Comparison of ENCODE assay signal across 10 cellular contexts in genomic region chr5:140246378-140247122, GRCh38. TPM values are rescaled to one million over a fixed set of nuclear protein-coding genes. Genes with fewer than 3 reads are reported as not detected.
A peak's percentile ranks its signal among the peaks of the same experiment; 100 is the strongest.
DNase-seq lines count a peak whose midpoint lies in the region; ATAC-seq and TF ChIP-seq lines count a peak whose summit lies in the region.
"Had no signal": no experiment of that assay in that cellular context is flagged by ENCODE, and none has a peak within 500 bp of the region (broad histone marks: within the 10 kb centered on the region; RNA-seq: fewer than 3 reads in every experiment).

No MANE protein-coding gene starts in this region.

- no peaks in the 10 kb centered on the region for H3K9me3 Mint-ChIP-seq in WTC11
- H3K9me3 Mint-ChIP-seq in glutamatergic neuron (ENCODE audit: unreplicated experiment) = peaks cover 15% of the 10 kb centered on the region
- H3K9me3 Mint-ChIP-seq in activated CD4-positive, alpha-beta memory T cell treated with anti-CD3 and anti-CD28 coated beads for 36 hours = no peaks in the 10 kb centered on the region
- H3K9me3 Mint-ChIP-seq: stimulated activated naive B cell treated with anti-CD40 and anti-IgM and Interleukin-4, amounts not matched to agents 10 μg/mL and 1 μg/mL and 100 μg/mL, for 72 hours had no signal

- H3K27me3 Mint-ChIP-seq in WTC11 (ENCODE audit: low read depth) (no peaks in the 10 kb centered on the region), glutamatergic neuron (ENCODE audit: unreplicated experiment) (peaks cover 17% of the 10 kb centered on the region)
- no peaks in the 10 kb centered on the region for H3K27me3 Mint-ChIP-seq in activated CD4-positive, alpha-beta memory T cell treated with anti-CD3 and anti-CD28 coated beads for 36 hours
- H3K27me3 Mint-ChIP-seq: stimulated activated naive B cell treated with anti-CD40 and anti-IgM and Interleukin-4, amounts not matched to agents 10 μg/mL and 1 μg/mL and 100 μg/mL, for 72 hours had no signal

- CTCF ChIA-PET in WTC11 (lab: Charles Lee) = interaction anchor here (1.0 to 11.7 kb wide), 8 partner anchors 14 to 126 kb away, joined by 4 to 621 read pairs (median 36); partner anchors contain the start of genes HBEGF, PFDN1 and SLC4A9
- CTCF ChIA-PET in activated CD4-positive, alpha-beta memory T cell treated with anti-CD3 and anti-CD28 coated beads for 36 hours (lab: Charles Lee) = interaction anchor here (0.6 to 14.1 kb wide), 7 partner anchors 7 to 117 kb away, joined by 3 to 744 read pairs (median 29); partner anchors contain the start of genes HBEGF, PFDN1 and SLC4A9

- DNase-seq in DMS 273 (lab: John Stamatoyannopoulos, UW; ENCODE audit: unreplicated experiment) = peak; percentile 50
- DNase-seq in WTC11 (ENCODE audit: low spot score) = no peak
- no peak for DNase-seq in glutamatergic neuron
- DNase-seq in pons (ENCODE audit: low spot score) = peak; percentile 78
- DNase-seq in NCI-H2196 treated with DMSO at 0.1 percent for 48 hours (lab: John Stamatoyannopoulos, UW; ENCODE audit: unreplicated experiment) = no peak
- DNase-seq in ecto neural progenitor cell (ENCODE audit: low spot score) = no peak
- no peak for DNase-seq in SKM-1 (lab: John Stamatoyannopoulos, UW; ENCODE audit: unreplicated experiment)
- DNase-seq in activated CD4-positive, alpha-beta memory T cell treated with anti-CD3 and anti-CD28 coated beads for 36 hours = no peak
- DNase-seq: activated T-cell treated with anti-CD3 and anti-CD28 coated beads for 4 hours; stimulated activated naive B cell treated with anti-CD40 and anti-IgM and Interleukin-4, amounts not matched to agents 10 μg/mL and 1 μg/mL and 100 μg/mL, for 72 hours had no signal

- H3K36me3 Mint-ChIP-seq in WTC11 (peaks cover 20% of the 10 kb centered on the region; the same call in 1 of the 2 replicates), glutamatergic neuron (ENCODE audit: unreplicated experiment) (peaks cover 4% of the 10 kb centered on the region)
- H3K36me3 Mint-ChIP-seq in activated CD4-positive, alpha-beta memory T cell treated with anti-CD3 and anti-CD28 coated beads for 36 hours = peaks cover 13% of the 10 kb centered on the region

- intact Hi-C loops in activated CD4-positive, alpha-beta memory T cell treated with anti-CD3 and anti-CD28 coated beads for 36 hours (cut with micrococcal nuclease) = no loop called here

- TF ChIP-seq CTCF in WTC11 (IDR thresholded peaks at IDR 0.05) (no peak), glutamatergic neuron (IDR thresholded peaks at IDR 0.05; ENCODE audit: partially characterized antibody, unreplicated experiment) (no peak)

- H3K4me1 Mint-ChIP-seq in WTC11 = peaks cover 35% of the 10 kb centered on the region
- H3K4me1 Mint-ChIP-seq in glutamatergic neuron (ENCODE audit: low read depth, unreplicated experiment) = peaks cover 37% of the 10 kb centered on the region
- peaks cover 35% of the 10 kb centered on the region for H3K4me1 Mint-ChIP-seq in activated CD4-positive, alpha-beta memory T cell treated with anti-CD3 and anti-CD28 coated beads for 36 hours (ENCODE audit: low read depth)

- ATAC-seq in WTC11 = no peak
- ATAC-seq: stimulated activated naive B cell treated with anti-CD40 and anti-IgM and Interleukin-4, amounts not matched to agents 10 μg/mL and 1 μg/mL and 100 μg/mL, for 72 hours had no signal

- H3K4me3 Mint-ChIP-seq in WTC11 = no peak overlapping the region
- H3K4me3 Mint-ChIP-seq in glutamatergic neuron (ENCODE audit: unreplicated experiment) = peak overlapping the region; percentile 59
- no peak overlapping the region for H3K4me3 Mint-ChIP-seq in activated CD4-positive, alpha-beta memory T cell treated with anti-CD3 and anti-CD28 coated beads for 36 hours
- H3K4me3 Mint-ChIP-seq: stimulated activated naive B cell treated with anti-CD40 and anti-IgM and Interleukin-4, amounts not matched to agents 10 μg/mL and 1 μg/mL and 100 μg/mL, for 72 hours had no signal

- POLR2A ChIA-PET in WTC11 (lab: Charles Lee) = interaction anchor here (2.8 kb wide), 1 partner anchor 100 kb away, joined by 28 read pairs; the partner anchor contains the start of gene HBEGF
- POLR2A ChIA-PET in activated CD4-positive, alpha-beta memory T cell treated with anti-CD3 and anti-CD28 coated beads for 36 hours (lab: Charles Lee) = no interaction called here

- H3K27ac Mint-ChIP-seq in WTC11 = peak overlapping the region; percentile 86
- H3K27ac Mint-ChIP-seq in glutamatergic neuron (ENCODE audit: unreplicated experiment) = peak overlapping the region; percentile 85
- H3K27ac Mint-ChIP-seq in activated CD4-positive, alpha-beta memory T cell treated with anti-CD3 and anti-CD28 coated beads for 36 hours = no peak overlapping the region
- H3K27ac Mint-ChIP-seq: stimulated activated naive B cell treated with anti-CD40 and anti-IgM and Interleukin-4, amounts not matched to agents 10 μg/mL and 1 μg/mL and 100 μg/mL, for 72 hours had no signal

TF ChIP-seq in WTC11, 78 proteins besides CTCF, POLR2A, EP300 and RAD21 (continues in another document):
- TF ChIP-seq ERG (CRISPR knock-in tag; IDR thresholded peaks at IDR 0.05) (no peak), GRHL2 (CRISPR knock-in tag; IDR thresholded peaks at IDR 0.05; ENCODE audit: insufficient replicate concordance, severe bottlenecking) (no peak), IRF2 (CRISPR knock-in tag; IDR thresholded peaks at IDR 0.05; ENCODE audit: borderline replicate concordance, low read depth) (no peak), ATF6 (CRISPR knock-in tag; IDR thresholded peaks at IDR 0.05) (no peak), ZMAT4 (CRISPR knock-in tag; IDR thresholded peaks at IDR 0.05) (no peak), ZBTB43 (CRISPR knock-in tag; IDR thresholded peaks at IDR 0.05) (no peak), SP1 (CRISPR knock-in tag; conservative IDR thresholded peaks at IDR 0.05) (no peak), PRRX2 (CRISPR knock-in tag; IDR thresholded peaks at IDR 0.05) (no peak), IRF1 (CRISPR knock-in tag; IDR thresholded peaks at IDR 0.05) (no peak)

RNA-seq across cellular contexts. Expression of gene PFDN1, which starts 56.4 kb away (rescaled TPM):
- 44.1 to 46.4 TPM (median 46.2 TPM) in 3 replicates for total RNA-seq in WTC11 (2021)
- 67.7 TPM for total RNA-seq in glutamatergic neuron (ENCODE audit: unreplicated experiment)
- 10 to 100 TPM; 50.1 to 54.6 TPM for total RNA-seq in activated CD4-positive, alpha-beta memory T cell treated with anti-CD3 and anti-CD28 coated beads for 36 hours

Comparison
In these comparisons a context has a peak if more than half of its experiments do, and no peak if none do; other contexts are left out.
1. DNase-seq: peak in DMS 273 (single experiment) and pons (single experiment); none in WTC11 (single experiment), glutamatergic neuron (single experiment), NCI-H2196 treated with DMSO at 0.1 percent for 48 hours (single experiment), ecto neural progenitor cell (single experiment), SKM-1 (single experiment) and activated CD4-positive, alpha-beta memory T cell treated with anti-CD3 and anti-CD28 coated beads for 36 hours (single experiment).